In the genomic region with DNA sequence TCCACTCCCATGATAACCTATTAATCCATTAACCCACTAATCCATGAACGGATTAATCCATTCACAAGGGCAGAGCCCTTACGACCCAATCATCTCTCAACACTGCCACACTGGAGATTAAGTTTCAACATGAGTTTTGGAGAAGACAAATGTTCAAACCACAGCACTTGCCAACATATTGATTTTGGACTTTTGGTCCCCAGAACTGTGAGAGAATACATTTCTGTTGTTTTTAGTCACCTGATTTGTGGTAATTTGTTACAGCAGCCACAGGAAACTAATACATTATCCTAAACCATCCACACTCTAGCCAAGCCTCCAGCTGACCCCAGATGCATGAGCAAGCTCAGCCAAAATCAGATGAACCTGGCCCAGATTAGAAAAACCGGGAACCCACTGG, we compare ENCODE assay signal across 12 cellular contexts. TPM values are rescaled to one million over a fixed set of nuclear protein-coding genes. Genes with fewer than 3 reads are reported as not detected.
DNase-seq lines count a peak whose midpoint lies in the region; TF ChIP-seq lines count a peak whose summit lies in the region.
"Had no signal": no experiment of that assay in that cellular context is flagged by ENCODE, and none has a peak within 500 bp of the region (broad histone marks: within the 10 kb centered on the region; RNA-seq: fewer than 3 reads in every experiment).

No MANE protein-coding gene starts in this region.

- H3K9me3 ChIP-seq in liver (ENCODE audit: control insufficient read depth in 4 of 4, low read length in 3 of 4), result no peaks in the 10 kb centered on the region
- H3K9me3 ChIP-seq: A549 had no signal

- DNase-seq in HFFc6, result no peak
- DNase-seq in NCI-H82 (lab: John Stamatoyannopoulos, UW), result peak; percentile 93
- no peak for DNase-seq in chondrocyte (ENCODE audit: low spot score)
- no peak for DNase-seq in RPMI8226
- DNase-seq in hypothalamus (lab: John Stamatoyannopoulos, UW), result no peak
- DNase-seq: BE2C; CD4-positive, alpha-beta memory T cell; DMS79 had no signal

- H3K27me3 Mint-ChIP-seq in HFFc6 (ENCODE audit: insufficient read depth) (0 out of 2 replicates have a peak, but pooled peaks cover 2% of the 10 kb centered on the region), chondrocyte (ENCODE audit: low read depth) (no peaks in the 10 kb centered on the region)
- H3K27me3 Mint-ChIP-seq: CD4-positive, alpha-beta memory T cell had no signal

- H3K27ac Mint-ChIP-seq in HFFc6 (peak overlapping the region; percentile 44; the same call in 1 of the 2 replicates), chondrocyte (ENCODE audit: unreplicated experiment) (peak overlapping the region; percentile 52)

- H3K4me3 Mint-ChIP-seq in HFFc6 (no peak overlapping the region), chondrocyte (ENCODE audit: unreplicated experiment) (no peak overlapping the region)
- H3K4me3 Mint-ChIP-seq: CD4-positive, alpha-beta memory T cell had no signal

- TF ChIP-seq CTCF in HFFc6 (IDR thresholded peaks at IDR 0.05) (no peak), chondrocyte (IDR thresholded peaks at IDR 0.05) (no peak), liver (IDR thresholded peaks at IDR 0.05; ENCODE audit: low read depth, low read length, missing input control) (no peak)

- H3K4me3 ChIP-seq in liver (ENCODE audit: low read depth in 1 of 3, low read length in 3 of 3), result no peak overlapping the region
- H3K4me3 ChIP-seq: A549, GM12878 had no signal

- TF ChIP-seq RAD21 in liver (IDR thresholded peaks at IDR 0.05), result no peak

- no peaks in the 10 kb centered on the region for H3K27me3 ChIP-seq in liver (ENCODE audit: control insufficient read depth in 4 of 4, insufficient read depth in 4 of 4, low read length in 3 of 4)
- H3K27me3 ChIP-seq: BE2C had no signal

- H3K36me3 Mint-ChIP-seq in HFFc6 (ENCODE audit: low read depth) (peaks cover 76% of the 10 kb centered on the region), chondrocyte (ENCODE audit: low read depth) (peaks cover 67% of the 10 kb centered on the region)

- H3K36me3 ChIP-seq in liver (ENCODE audit: control insufficient read depth in 4 of 4, insufficient read depth in 3 of 4, low read depth in 1 of 4, low read length in 3 of 4), result peaks cover 13 to 56% (median 50%) of the 10 kb centered on the region in 4 donors

- WGBS in liver, result 63% methylated on average over 3 of the region's 3 CpGs

- H3K4me1 Mint-ChIP-seq in HFFc6 (ENCODE audit: low read depth) (peaks cover 94% of the 10 kb centered on the region), chondrocyte (ENCODE audit: low read depth) (peaks cover 53% of the 10 kb centered on the region)

- H3K9ac ChIP-seq in liver (ENCODE audit: low read depth in 1 of 2, low read length in 2 of 2), result no peak overlapping the region

- H3K9me3 Mint-ChIP-seq in HFFc6, result no peaks in the 10 kb centered on the region
- no peaks in the 10 kb centered on the region for H3K9me3 Mint-ChIP-seq in chondrocyte (ENCODE audit: low read depth)
- H3K9me3 Mint-ChIP-seq: CD4-positive, alpha-beta memory T cell had no signal

- H3K27ac ChIP-seq in liver (ENCODE audit: low read depth in 1 of 2, low read length in 2 of 2), result peak overlapping the region in 1 of 2 donors; percentile 32
- H3K27ac ChIP-seq: A549, C4-2B had no signal

- peaks cover 0 to 20% (median 4%) of the 10 kb centered on the region in 4 donors for H3K4me1 ChIP-seq in liver (ENCODE audit: control insufficient read depth in 4 of 4, insufficient read depth in 4 of 4, low read length in 3 of 4)
- H3K4me1 ChIP-seq: A549 had no signal

TF ChIP-seq in liver, 16 proteins besides CTCF, POLR2A, EP300 and RAD21:
- TF ChIP-seq SP1 (IDR thresholded peaks at IDR 0.05), result peak; percentile 29
- TF ChIP-seq RXRA (IDR thresholded peaks at IDR 0.05), result no peak
- peak; percentile 39 to 66 for TF ChIP-seq HNF4A (conservative IDR thresholded peaks at IDR 0.05)

RNA-seq across cellular contexts. Expression of a gene that starts 22.4 kb away (rescaled TPM):
- total RNA-seq in HFFc6 (2021; fragmentation: NEBNext Ultra II Directional; extraction: Animal tissue kit (Norgen Biotek cat#: 25700)), result 100 to 1,000 TPM; 164 to 198 (median 183) TPM
- total RNA-seq in chondrocyte (204 to 245 TPM (median 208 TPM) in 3 replicates), liver (10 to 100 TPM; 16.0 to 80.8 TPM)
- 10 to 100 TPM; 18.1 to 49.3 TPM for polyA plus RNA-seq in liver
